In the genomic region with DNA sequence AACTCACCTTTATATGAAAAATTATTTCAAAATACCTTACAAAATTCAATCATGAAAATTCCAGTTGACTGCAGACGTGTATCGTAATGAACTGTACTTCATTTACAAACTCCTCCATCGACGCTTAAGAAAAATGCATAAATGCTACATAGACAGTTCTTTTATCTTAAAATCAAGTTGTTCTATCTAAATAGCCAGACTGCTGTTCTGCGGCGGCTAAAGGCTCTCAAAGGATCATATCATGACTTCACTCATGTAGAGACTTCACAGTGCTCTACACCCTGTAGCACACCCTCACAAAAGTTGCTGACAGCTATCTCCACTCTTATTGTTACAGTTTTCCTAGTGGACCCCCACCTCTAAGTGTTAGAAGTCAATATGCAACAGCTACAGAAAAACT, we compare ENCODE assay signal across 28 cellular contexts. TPM values are rescaled to one million over a fixed set of nuclear protein-coding genes. Genes with fewer than 3 reads are reported as not detected.
"Had no signal": no experiment of that assay in that cellular context is flagged by ENCODE, and none has a peak within 500 bp of the region (broad histone marks: within the 10 kb centered on the region; RNA-seq: fewer than 3 reads in every experiment).

No MANE protein-coding gene starts in this region.

- H3K27me3 Mint-ChIP-seq: activated CD4-positive, alpha-beta memory T cell treated with anti-CD3 and anti-CD28 coated beads, Interleukin-2, amount 10 ng/mL, durations not matched to agents 7 days and 5 days; stimulated activated memory B cell treated with anti-CD40 and anti-IgM and Interleukin-4, amounts not matched to agents 10 μg/mL and 1 μg/mL and 100 μg/mL, for 72 hours had no signal

- ATAC-seq: activated naive CD4-positive, alpha-beta T cell treated with anti-CD3 and anti-CD28 coated beads, Interleukin-2, amount 50 U/mL, for 72 hours; gastrocnemius medialis; stimulated activated memory B cell treated with anti-CD40 and anti-IgM and Interleukin-4, amounts not matched to agents 10 μg/mL and 1 μg/mL and 100 μg/mL, for 72 hours had no signal

- H3K4me3 Mint-ChIP-seq: activated CD4-positive, alpha-beta memory T cell treated with anti-CD3 and anti-CD28 coated beads, Interleukin-2, amount 10 ng/mL, durations not matched to agents 7 days and 5 days; activated T-helper 1 cell treated with anti-CD3 and anti-CD28 coated beads, Interleukin-12 subunit alpha, Interleukin-12 subunit beta, Interleukin-2, Interleukin-4 antibody, amounts not matched to agents 30 ng/mL and 10 ng/mL and 1 ng/mL, durations not matched to agents 14 hours and 24 hours and 36 hours; nephron progenitor cell; stimulated activated memory B cell treated with anti-CD40 and anti-IgM and Interleukin-4, amounts not matched to agents 10 μg/mL and 1 μg/mL and 100 μg/mL, for 72 hours had no signal

- H3K27ac Mint-ChIP-seq: activated CD4-positive, alpha-beta memory T cell treated with anti-CD3 and anti-CD28 coated beads, Interleukin-2, amount 10 ng/mL, durations not matched to agents 7 days and 5 days; activated naive CD4-positive, alpha-beta T cell treated with anti-CD3 and anti-CD28 coated beads, Interleukin-2, amount 50 U/mL, for 72 hours; activated T-helper 1 cell treated with anti-CD3 and anti-CD28 coated beads, Interleukin-12 subunit alpha, Interleukin-12 subunit beta, Interleukin-2, Interleukin-4 antibody, amounts not matched to agents 30 ng/mL and 10 ng/mL and 1 ng/mL, durations not matched to agents 14 hours and 24 hours and 36 hours; nephron progenitor cell; stimulated activated memory B cell treated with anti-CD40 and anti-IgM and Interleukin-4, amounts not matched to agents 10 μg/mL and 1 μg/mL and 100 μg/mL, for 72 hours had no signal

- FAIRE-seq: astrocyte, colon had no signal

- H3K27ac ChIP-seq: dorsolateral prefrontal cortex, esophagus squamous epithelium, gastrocnemius medialis, left ventricle myocardium inferior, transverse colon, uterus had no signal

- H3K9me3 ChIP-seq: esophagus squamous epithelium, gastrocnemius medialis, left ventricle myocardium inferior, sigmoid colon, transverse colon, uterus had no signal

- H3K36me3 ChIP-seq: gastrocnemius medialis, transverse colon, uterus had no signal

- DNase-seq: activated CD4-positive, alpha-beta memory T cell treated with anti-CD3 and anti-CD28 coated beads, Interleukin-2, amount 10 ng/mL, durations not matched to agents 7 days and 5 days; activated CD4-positive, alpha-beta T cell treated with anti-CD3 and anti-CD28 coated beads for 4 hours; activated CD4-positive, CD25-positive, alpha-beta regulatory T cell; activated gamma-delta T cell; central memory CD4-positive, alpha-beta T cell; dorsolateral prefrontal cortex; esophagus squamous epithelium; gastrocnemius medialis; hippocampal formation; kidney glomerular epithelial cell; left ventricle myocardium inferior; midbrain; nephron progenitor cell; occipital lobe; posterior cingulate gyrus; sigmoid colon; stimulated activated CD4-positive, alpha-beta T cell treated with anti-CD3 and anti-CD28 coated beads, Interleukin-15, amount 100 ng/mL, for 24 hours; T1000; transverse colon; uterus had no signal

- H3K9me3 Mint-ChIP-seq: activated CD4-positive, alpha-beta memory T cell treated with anti-CD3 and anti-CD28 coated beads, Interleukin-2, amount 10 ng/mL, durations not matched to agents 7 days and 5 days; activated naive CD4-positive, alpha-beta T cell treated with anti-CD3 and anti-CD28 coated beads, Interleukin-2, amount 50 U/mL, for 72 hours; activated T-helper 1 cell treated with anti-CD3 and anti-CD28 coated beads, Interleukin-12 subunit alpha, Interleukin-12 subunit beta, Interleukin-2, Interleukin-4 antibody, amounts not matched to agents 30 ng/mL and 10 ng/mL and 1 ng/mL, durations not matched to agents 14 hours and 24 hours and 36 hours; stimulated activated memory B cell treated with anti-CD40 and anti-IgM and Interleukin-4, amounts not matched to agents 10 μg/mL and 1 μg/mL and 100 μg/mL, for 72 hours had no signal

- H3K27me3 ChIP-seq: dorsolateral prefrontal cortex, esophagus squamous epithelium, gastrocnemius medialis, sigmoid colon, transverse colon, uterus had no signal

- H3K4me3 ChIP-seq: dorsolateral prefrontal cortex, esophagus squamous epithelium, gastrocnemius medialis, left ventricle myocardium inferior, sigmoid colon, smooth muscle cell, transverse colon, uterus had no signal

- H3K4me2 ChIP-seq: smooth muscle cell had no signal

RNA-seq across cellular contexts. Expression of a gene that starts 50.5 kb away (rescaled TPM):
- total RNA-seq: activated CD4-positive, alpha-beta memory T cell treated with anti-CD3 and anti-CD28 coated beads, Interleukin-2, amount 10 ng/mL, durations not matched to agents 7 days and 5 days; esophagus squamous epithelium; gastrocnemius medialis; lung microvascular endothelial cell; smooth muscle cell; T-helper 1 cell treated with Interleukin-12 subunit alpha and Interleukin-12 subunit beta and Interleukin-4 antibody, amounts not matched to agents 30 ng/mL and 1 ng/mL, for 36 hours had no signal
- polyA plus RNA-seq: smooth muscle cell had no signal
